In the genomic region with DNA sequence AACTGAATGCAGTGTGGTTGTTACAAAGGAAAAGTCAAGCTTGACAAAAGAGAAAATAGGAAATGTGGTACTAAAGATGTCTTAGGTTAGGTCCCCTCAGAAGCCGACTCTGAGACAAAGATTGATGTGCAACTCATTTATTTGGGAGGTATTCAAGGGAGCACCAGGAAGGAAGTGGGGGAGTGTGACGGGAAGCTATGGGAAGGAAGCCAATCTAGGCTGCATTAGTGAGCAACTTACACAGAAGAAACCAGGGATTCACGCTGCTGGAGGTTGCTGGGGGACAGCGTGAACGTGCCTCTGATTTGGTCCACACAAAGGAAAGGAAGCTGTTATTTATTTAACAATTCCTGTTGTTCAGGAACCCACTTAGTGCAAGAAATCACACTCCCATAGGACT, we compare ENCODE assay signal across 25 cellular contexts.
DNase-seq lines count a peak whose midpoint lies in the region; TF ChIP-seq lines count a peak whose summit lies in the region.
"Had no signal": no experiment of that assay in that cellular context is flagged by ENCODE, and none has a peak within 500 bp of the region (broad histone marks: within the 10 kb centered on the region; RNA-seq: fewer than 3 reads in every experiment).

No MANE protein-coding gene starts in this region.

- H3K9ac ChIP-seq in GM23248, result no peak overlapping the region

- H3K4me1 ChIP-seq in GM23248 (ENCODE audit: insufficient read depth), result no peaks in the 10 kb centered on the region
- H3K4me1 ChIP-seq: foreskin keratinocyte, psoas muscle had no signal

- 19 to 27% methylated on average over 5 of the region's 5 CpGs for WGBS in GM23248 (ENCODE audit: low coverage in 1 of 2, low lambda C conversion rate in 2 of 2, missing lambda C conversion rate in 2 of 2), 2 experiments

- no peaks in the 10 kb centered on the region for H3K27me3 Mint-ChIP-seq in neural crest cell (ENCODE audit: low read depth)
- H3K27me3 Mint-ChIP-seq: memory B cell had no signal

- H3K4me1 Mint-ChIP-seq in neural crest cell, result peaks cover 31% of the 10 kb centered on the region
- H3K4me1 Mint-ChIP-seq: memory B cell had no signal

- no peak overlapping the region for H3K4me2 ChIP-seq in GM23248 (ENCODE audit: unreplicated experiment)

- H3K27me3 ChIP-seq in GM23248 (replicated peaks; ENCODE audit: insufficient read depth), result no peaks in the 10 kb centered on the region
- H3K27me3 ChIP-seq: foreskin keratinocyte, MG63, upper lobe of left lung had no signal

- no peaks in the 10 kb centered on the region for H3K9me2 ChIP-seq in GM23248 (ENCODE audit: insufficient read depth)

- in situ Hi-C loops in GM23248 (cut with MboI), result no loop called here

- H3K79me2 ChIP-seq in GM23248 (ENCODE audit: insufficient read depth), result no peaks in the 10 kb centered on the region

- H3K4me3 Mint-ChIP-seq in neural crest cell, result no peak overlapping the region
- H3K4me3 Mint-ChIP-seq: activated T-cell treated with anti-CD3 and anti-CD28 coated beads, Interleukin-2, amount 50 U/mL, for 72 hours; HFFc6; memory B cell had no signal

- H3K9me3 Mint-ChIP-seq in neural crest cell, result peaks cover 3% of the 10 kb centered on the region
- H3K9me3 Mint-ChIP-seq: memory B cell had no signal

- H3K4me3 ChIP-seq in GM23248, result no peak overlapping the region
- H3K4me3 ChIP-seq: MG63, psoas muscle, upper lobe of left lung had no signal

- no peaks in the 10 kb centered on the region for H4K20me1 ChIP-seq in GM23248 (ENCODE audit: insufficient read depth)

- H3F3A ChIP-seq in GM23248 (ENCODE audit: insufficient read depth), result no peaks in the 10 kb centered on the region

- no peaks in the 10 kb centered on the region for H3K36me3 Mint-ChIP-seq in neural crest cell (ENCODE audit: low read depth)
- H3K36me3 Mint-ChIP-seq: memory B cell had no signal

- DNase-seq in NCI-H748 (lab: John Stamatoyannopoulos, UW; ENCODE audit: unreplicated experiment), result peak; percentile 30
- no peak for DNase-seq in NCI-H748 treated with DMSO at 0.1 percent for 48 hours (lab: John Stamatoyannopoulos, UW)
- DNase-seq in UCSD-AML1 (lab: John Stamatoyannopoulos, UW; ENCODE audit: unreplicated experiment), result peak; percentile 70
- peak; percentile 44 for DNase-seq in glomerular endothelial cell (ENCODE audit: extremely low read depth, low read depth, low spot score)
- no peak for DNase-seq in neural crest cell (ENCODE audit: low read depth, low spot score)
- no peak for DNase-seq in SKM-1 (lab: John Stamatoyannopoulos, UW; ENCODE audit: unreplicated experiment)
- no peak for DNase-seq in GM23248
- DNase-seq in NCI-H226, result no peak
- DNase-seq: 8988T; activated CD4-positive, alpha-beta T cell treated with anti-CD3 and anti-CD28 coated beads for 4 hours; activated naive CD4-positive, alpha-beta T cell treated with Interleukin-2 at 50 U/mL for 16 hours; activated T-cell treated with anti-CD3 and anti-CD28 coated beads, Interleukin-2, amount 50 U/mL, for 72 hours; aorta; foreskin keratinocyte; HFFc6; hypothalamus; MG63; nucleus accumbens; psoas muscle; SIG-M5; small intestine; stimulated activated CD4-positive, alpha-beta T cell treated with anti-CD3 and anti-CD28 coated beads, Interleukin-1b, Interleukin-23, amount 100 ng/mL, for 48 hours; T-helper 1 cell; upper lobe of left lung had no signal

- H3K36me3 ChIP-seq in GM23248 (ENCODE audit: low read depth), result no peaks in the 10 kb centered on the region
- H3K36me3 ChIP-seq: MG63, upper lobe of left lung had no signal

- no peak overlapping the region for H2AFZ ChIP-seq in GM23248

- H3K27ac ChIP-seq in GM23248, result no peak overlapping the region
- H3K27ac ChIP-seq: foreskin keratinocyte had no signal

- H3K9me3 ChIP-seq in GM23248 (ENCODE audit: low read depth), result no peaks in the 10 kb centered on the region
- H3K9me3 ChIP-seq: MG63, psoas muscle had no signal

- no peak for TF ChIP-seq CTCF in neural crest cell (conservative IDR thresholded peaks at IDR 0.05)

- peak overlapping the region; percentile 60 for H3K27ac Mint-ChIP-seq in neural crest cell (ENCODE audit: unreplicated experiment)
- H3K27ac Mint-ChIP-seq: activated T-cell treated with anti-CD3 and anti-CD28 coated beads, Interleukin-2, amount 50 U/mL, for 72 hours; HFFc6; memory B cell had no signal

Comparison
In these comparisons a context has a peak if more than half of its experiments do, and no peak if none do; other contexts are left out.
1. DNase-seq: peak in NCI-H748 (single experiment), UCSD-AML1 (single experiment) and glomerular endothelial cell (single experiment); none in NCI-H748 treated with DMSO at 0.1 percent for 48 hours (single experiment), neural crest cell (single experiment), SKM-1 (single experiment), GM23248 (single experiment) and NCI-H226 (single experiment).